Comparison of ENCODE assay signal across 9 cellular contexts in the genomic region with DNA sequence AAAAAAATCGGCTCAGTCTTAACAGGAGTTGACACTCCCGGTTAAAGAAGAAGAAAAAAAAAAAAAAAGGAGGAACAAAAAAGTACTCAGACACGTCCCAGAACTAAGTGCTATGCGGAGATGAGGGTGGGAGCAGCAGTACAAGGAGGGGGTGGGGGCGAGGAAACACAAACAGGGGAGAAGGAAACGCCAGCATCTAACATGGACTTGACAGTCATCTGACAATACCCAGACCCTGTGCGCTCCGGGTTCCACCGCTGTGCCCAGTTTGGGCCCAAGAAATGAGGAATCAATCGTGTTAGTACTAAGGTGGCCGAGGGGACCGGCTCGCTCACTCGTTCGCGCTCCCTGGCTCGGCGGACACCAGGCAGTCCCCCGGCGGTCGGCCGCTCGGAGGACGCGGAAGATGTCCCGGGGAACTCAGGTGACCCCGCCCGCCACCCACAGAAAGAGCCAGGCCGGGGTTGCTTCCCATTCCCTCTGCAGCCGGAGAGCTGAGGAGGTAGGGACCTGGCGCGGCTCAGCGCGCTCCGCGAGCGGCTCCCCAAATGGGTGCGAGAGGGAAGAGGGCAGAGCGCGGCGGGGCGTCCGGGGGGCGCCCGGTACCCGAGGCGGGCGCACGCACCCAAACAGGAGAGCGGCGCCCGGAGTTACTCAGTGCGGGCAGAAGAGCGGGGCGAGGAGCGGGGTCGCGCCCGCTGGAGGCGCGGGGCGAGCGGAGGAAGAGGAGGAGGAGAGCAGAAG. TPM values are rescaled to one million over a fixed set of nuclear protein-coding genes. Genes with fewer than 3 reads are reported as not detected.
A peak's percentile ranks its signal among the peaks of the same experiment; 100 is the strongest.
DNase-seq lines count a peak whose midpoint lies in the region; ATAC-seq lines count a peak whose summit lies in the region.
"Had no signal": no experiment of that assay in that cellular context is flagged by ENCODE, and none has a peak within 500 bp of the region (broad histone marks: within the 10 kb centered on the region; RNA-seq: fewer than 3 reads in every experiment).

No MANE protein-coding gene starts in this region.

- H3K4me1 ChIP-seq in iPS DF 6.9 (ENCODE audit: control insufficient read depth, insufficient read depth, low read length): peaks cover 7% of the 10 kb centered on the region

- no peaks in the 10 kb centered on the region for H3K9me3 ChIP-seq in iPS DF 6.9 (ENCODE audit: control insufficient read depth, insufficient read depth, low read length)

- H3K27ac ChIP-seq in iPS DF 6.9 (ENCODE audit: low read length): no peak overlapping the region
- H3K27ac ChIP-seq: C4-2B had no signal

- H3K9me3 Mint-ChIP-seq in T-helper 1 cell treated with Interleukin-12 subunit alpha and Interleukin-12 subunit beta and Interleukin-4 antibody, amounts not matched to agents 30 μg/mL and 1 μg/mL, for 36 hours: no peaks in the 10 kb centered on the region
- H3K9me3 Mint-ChIP-seq in activated naive CD4-positive, alpha-beta T cell treated with anti-CD3 and anti-CD28 coated beads, Interleukin-2, amount 50 U/mL, for 72 hours: no peaks in the 10 kb centered on the region
- H3K9me3 Mint-ChIP-seq in stimulated activated memory B cell treated with anti-CD40 and anti-IgM and Interleukin-4, amounts not matched to agents 10 μg/mL and 1 μg/mL and 100 μg/mL, for 72 hours: peaks cover 3% of the 10 kb centered on the region

- H3K4me1 Mint-ChIP-seq in T-helper 1 cell treated with Interleukin-12 subunit alpha and Interleukin-12 subunit beta and Interleukin-4 antibody, amounts not matched to agents 30 μg/mL and 1 μg/mL, for 36 hours (ENCODE audit: low read depth): peaks cover 15% of the 10 kb centered on the region
- peaks cover 14% of the 10 kb centered on the region for H3K4me1 Mint-ChIP-seq in stimulated activated memory B cell treated with anti-CD40 and anti-IgM and Interleukin-4, amounts not matched to agents 10 μg/mL and 1 μg/mL and 100 μg/mL, for 72 hours

- H3K36me3 Mint-ChIP-seq in T-helper 1 cell treated with Interleukin-12 subunit alpha and Interleukin-12 subunit beta and Interleukin-4 antibody, amounts not matched to agents 30 μg/mL and 1 μg/mL, for 36 hours (ENCODE audit: low read depth): peaks cover 5% of the 10 kb centered on the region
- H3K36me3 Mint-ChIP-seq in activated naive CD4-positive, alpha-beta T cell treated with anti-CD3 and anti-CD28 coated beads, Interleukin-2, amount 50 U/mL, for 72 hours: peaks cover 6 to 13% of the 10 kb centered on the region in 2 donors
- peaks cover 12% of the 10 kb centered on the region for H3K36me3 Mint-ChIP-seq in stimulated activated memory B cell treated with anti-CD40 and anti-IgM and Interleukin-4, amounts not matched to agents 10 μg/mL and 1 μg/mL and 100 μg/mL, for 72 hours

- DNase-seq in T-helper 1 cell: no peak
- DNase-seq in activated naive CD4-positive, alpha-beta T cell treated with anti-CD3 and anti-CD28 coated beads, Interleukin-2, amount 50 U/mL, for 72 hours (ENCODE audit: low spot score in 2 of 2): no peak
- DNase-seq in iPS DF 6.9 (ENCODE audit: low read depth, low spot score): no peak
- no peak for DNase-seq in activated CD4-positive, CD25-positive, alpha-beta regulatory T cell treated with anti-CD3 and anti-CD28 coated beads, Interleukin-2, amount 50 U/mL, for 72 hours

- no CpG with 5 or more reads among the region's 63 CpGs for WGBS in iPS DF 6.9 (ENCODE audit: insufficient coverage, insufficient read length)

- H3K4me3 ChIP-seq in iPS DF 6.9 (ENCODE audit: low read length): peak overlapping the region; percentile 89

- peak; percentile 35 to 44 for ATAC-seq in activated naive CD4-positive, alpha-beta T cell treated with anti-CD3 and anti-CD28 coated beads, Interleukin-2, amount 50 U/mL, for 72 hours
- ATAC-seq in stimulated activated memory B cell treated with anti-CD40 and anti-IgM and Interleukin-4, amounts not matched to agents 10 μg/mL and 1 μg/mL and 100 μg/mL, for 72 hours: no peak
- no peak for ATAC-seq in GM21717 (IDR thresholded peaks at IDR 0.05; ENCODE audit: unreplicated experiment)
- no peak for ATAC-seq in GM21723 (IDR thresholded peaks at IDR 0.05; ENCODE audit: unreplicated experiment)

- H3K36me3 ChIP-seq in iPS DF 6.9 (ENCODE audit: control insufficient read depth, insufficient read depth, low read length): no peaks in the 10 kb centered on the region

- peak overlapping the region; percentile 86 for H3K4me3 Mint-ChIP-seq in T-helper 1 cell treated with Interleukin-12 subunit alpha and Interleukin-12 subunit beta and Interleukin-4 antibody, amounts not matched to agents 30 μg/mL and 1 μg/mL, for 36 hours
- H3K4me3 Mint-ChIP-seq in stimulated activated memory B cell treated with anti-CD40 and anti-IgM and Interleukin-4, amounts not matched to agents 10 μg/mL and 1 μg/mL and 100 μg/mL, for 72 hours: peak overlapping the region; percentile 71

- H3K27ac Mint-ChIP-seq in T-helper 1 cell treated with Interleukin-12 subunit alpha and Interleukin-12 subunit beta and Interleukin-4 antibody, amounts not matched to agents 30 μg/mL and 1 μg/mL, for 36 hours: peak overlapping the region; percentile 71
- H3K27ac Mint-ChIP-seq in activated naive CD4-positive, alpha-beta T cell treated with anti-CD3 and anti-CD28 coated beads, Interleukin-2, amount 50 U/mL, for 72 hours: no peak overlapping the region
- H3K27ac Mint-ChIP-seq in stimulated activated memory B cell treated with anti-CD40 and anti-IgM and Interleukin-4, amounts not matched to agents 10 μg/mL and 1 μg/mL and 100 μg/mL, for 72 hours: no peak overlapping the region

- peaks cover 20% of the 10 kb centered on the region for H3K27me3 ChIP-seq in iPS DF 6.9 (ENCODE audit: control insufficient read depth, insufficient read depth, low read length)

- peaks cover 68% of the 10 kb centered on the region for H3K27me3 Mint-ChIP-seq in T-helper 1 cell treated with Interleukin-12 subunit alpha and Interleukin-12 subunit beta and Interleukin-4 antibody, amounts not matched to agents 30 μg/mL and 1 μg/mL, for 36 hours (ENCODE audit: low read depth)
- peaks cover 56% of the 10 kb centered on the region for H3K27me3 Mint-ChIP-seq in stimulated activated memory B cell treated with anti-CD40 and anti-IgM and Interleukin-4, amounts not matched to agents 10 μg/mL and 1 μg/mL and 100 μg/mL, for 72 hours

RNA-seq across cellular contexts. Expression of gene TSHZ3, which starts 0.6 kb away (rescaled TPM):
- 1 to 10 TPM in 1 of 2 donors, under 1 TPM in 1; 0.27 to 2.9 TPM for total RNA-seq in activated naive CD4-positive, alpha-beta T cell treated with anti-CD3 and anti-CD28 coated beads, Interleukin-2, amount 50 U/mL, for 72 hours

Comparison
In these comparisons a context has a peak if more than half of its experiments do, and no peak if none do; other contexts are left out.
1. ATAC-seq: peak in activated naive CD4-positive, alpha-beta T cell treated with anti-CD3 and anti-CD28 coated beads, Interleukin-2, amount 50 U/mL, for 72 hours (2 of 2); none in stimulated activated memory B cell treated with anti-CD40 and anti-IgM and Interleukin-4, amounts not matched to agents 10 μg/mL and 1 μg/mL and 100 μg/mL, for 72 hours (single experiment), GM21717 (single experiment) and GM21723 (single experiment).